In the genomic region with DNA sequence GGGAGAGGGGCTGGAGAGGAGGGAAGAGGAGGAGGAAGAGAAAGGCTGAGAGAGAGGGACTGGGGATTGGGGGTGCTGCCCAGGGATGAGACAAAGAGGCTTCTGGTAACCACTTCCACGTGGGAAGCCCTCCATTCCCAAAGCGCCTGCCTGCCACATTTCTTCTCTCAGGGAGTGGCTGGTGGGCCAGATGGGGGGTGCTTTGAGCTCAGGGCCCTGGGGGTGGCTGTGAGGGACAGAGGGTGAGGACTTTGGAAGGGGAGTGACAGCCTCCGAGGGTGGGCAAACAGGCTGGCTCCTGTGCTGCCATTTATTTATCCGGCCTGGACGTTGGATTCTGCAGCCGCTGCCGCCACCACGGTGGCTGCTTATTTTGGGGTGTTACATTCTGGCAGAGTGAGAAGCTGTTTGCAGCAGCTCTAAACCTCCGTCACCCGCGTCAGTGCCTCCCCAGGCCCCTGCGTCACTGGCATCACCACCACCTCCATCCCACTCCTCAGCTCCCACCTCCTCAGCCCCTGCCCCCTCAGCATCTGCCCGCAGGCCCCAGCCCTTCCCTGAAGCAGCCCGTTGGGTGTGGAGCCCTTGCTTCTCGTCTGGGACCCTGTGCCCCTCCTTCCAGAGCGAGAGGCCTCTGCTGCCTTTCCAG, we compare ENCODE assay signal across 13 cellular contexts. TPM values are rescaled to one million over a fixed set of nuclear protein-coding genes. Genes with fewer than 3 reads are reported as not detected.
A peak's percentile ranks its signal among the peaks of the same experiment; 100 is the strongest.
DNase-seq lines count a peak whose midpoint lies in the region; ATAC-seq and TF ChIP-seq lines count a peak whose summit lies in the region.
"Had no signal": no experiment of that assay in that cellular context is flagged by ENCODE, and none has a peak within 500 bp of the region (broad histone marks: within the 10 kb centered on the region; RNA-seq: fewer than 3 reads in every experiment).

No MANE protein-coding gene starts in this region.

- H3K9me3 Mint-ChIP-seq in CD8-positive, alpha-beta T cell, result no peaks in the 10 kb centered on the region
- no peaks in the 10 kb centered on the region for H3K9me3 Mint-ChIP-seq in natural killer cell treated with Interleukin-12 subunit alpha and Interleukin-12 subunit beta and Interleukin-15 and Interleukin-18, amount 100 ng/mL, for 72 hours

- no peaks in the 10 kb centered on the region for H3K9me3 ChIP-seq in CD8-positive, alpha-beta T cell (ENCODE audit: low read length)
- no peaks in the 10 kb centered on the region for H3K9me3 ChIP-seq in HEK293 (ENCODE audit: control insufficient read depth, insufficient read depth, low read depth, low read length)

- no peak for TF ChIP-seq CTCF in CD8-positive, alpha-beta T cell (IDR thresholded peaks at IDR 0.05)
- TF ChIP-seq CTCF in HEK293 (tag by site-specific recombination; IDR thresholded peaks at IDR 0.05) (no peak), dorsolateral prefrontal cortex (IDR thresholded peaks at IDR 0.05 in 54 of 56, conservative IDR thresholded peaks at IDR 0.05 in 2 of 56; ENCODE audit: low read depth in 1 of 56, partially characterized antibody in 56 of 56) (no peak)

- H3K27ac ChIP-seq in CD8-positive, alpha-beta T cell (ENCODE audit: low read depth, low read length), result no peak overlapping the region
- H3K27ac ChIP-seq in HEK293 (ENCODE audit: extremely low read depth, low read depth, low read length) (no peak overlapping the region), dorsolateral prefrontal cortex (peak overlapping the region in 40 of 59 donors; percentile 17 to 91 (median 59))
- H3K27ac ChIP-seq: WERI-Rb-1 had no signal

- H3K36me3 Mint-ChIP-seq in CD8-positive, alpha-beta T cell, result no peaks in the 10 kb centered on the region
- no peaks in the 10 kb centered on the region for H3K36me3 Mint-ChIP-seq in natural killer cell treated with Interleukin-12 subunit alpha and Interleukin-12 subunit beta and Interleukin-15 and Interleukin-18, amount 100 ng/mL, for 72 hours

- peaks cover 23% of the 10 kb centered on the region for H3K27me3 Mint-ChIP-seq in CD8-positive, alpha-beta T cell (ENCODE audit: low read depth)
- peaks cover 24 to 42% of the 10 kb centered on the region in 2 donors for H3K27me3 Mint-ChIP-seq in natural killer cell treated with Interleukin-12 subunit alpha and Interleukin-12 subunit beta and Interleukin-15 and Interleukin-18, amount 100 ng/mL, for 72 hours

- H3K36me3 ChIP-seq in CD8-positive, alpha-beta T cell (ENCODE audit: insufficient read depth, low read length), result no peaks in the 10 kb centered on the region
- H3K36me3 ChIP-seq in HEK293 (ENCODE audit: control insufficient read depth in 2 of 2, insufficient read depth in 1 of 2, low read length in 2 of 2), result peaks cover 0 to 5% of the 10 kb centered on the region in 2 experiments; a peak in 1 of 3 replicates
- H3K36me3 ChIP-seq: WERI-Rb-1 had no signal

- CTCF ChIA-PET in CD8-positive, alpha-beta T cell (lab: Charles Lee), result interaction anchor here (0.7 to 10.4 kb wide), 5 partner anchors 13 to 65 kb away, joined by 3 to 237 read pairs (median 68); a partner anchor contains a TSS
- CTCF ChIA-PET in HEK293 (lab: Yijun Ruan, JAX), result interaction anchor here (9.0 to 9.3 kb wide), 2 partner anchors 19 to 64 kb away, joined by 140 to 191 read pairs; a partner anchor contains a TSS

- in situ Hi-C loops in G401 (cut with HindIII; ENCODE audit: low sequenced_read_pairs), result no loop called here

- intact Hi-C loops in CD8-positive, alpha-beta T cell (cut with DNase I, micrococcal nuclease), result no loop called here
- intact Hi-C loops in dorsolateral prefrontal cortex (cut with DNase I), result loop anchor here (5.0 to 10.0 kb wide), 3 partner anchors 107 to 1053 kb away; a partner anchor contains a TSS

- peaks cover 26% of the 10 kb centered on the region for H3K4me1 Mint-ChIP-seq in CD8-positive, alpha-beta T cell (ENCODE audit: low read depth)
- H3K4me1 Mint-ChIP-seq in natural killer cell treated with Interleukin-12 subunit alpha and Interleukin-12 subunit beta and Interleukin-15 and Interleukin-18, amount 100 ng/mL, for 72 hours (ENCODE audit: low read depth in 2 of 2), result peaks cover 36 to 37% of the 10 kb centered on the region in 2 donors

- POLR2A ChIA-PET in CD8-positive, alpha-beta T cell (lab: Charles Lee), result interaction anchor here (2.6 kb wide), 1 partner anchor 11 kb away, joined by 7 read pairs; no protein-coding TSS in a partner anchor
- POLR2A ChIA-PET in HEK293 (lab: Yijun Ruan, JAX), result no interaction called here

- H3K4me1 ChIP-seq in CD8-positive, alpha-beta T cell (ENCODE audit: insufficient read depth, low read length), result peaks cover 37% of the 10 kb centered on the region
- no peaks in the 10 kb centered on the region for H3K4me1 ChIP-seq in HEK293 (ENCODE audit: control insufficient read depth, insufficient read depth, low read length)

- H3K4me3 ChIP-seq in CD8-positive, alpha-beta T cell (ENCODE audit: low read depth, low read length), result no peak overlapping the region
- H3K4me3 ChIP-seq in HEK293 (ENCODE audit: low read depth, low read length) (no peak overlapping the region), dorsolateral prefrontal cortex (peak overlapping the region in 56 of 59 donors; percentile 9 to 71 (median 56))
- H3K4me3 ChIP-seq: GM12878 had no signal

- H3K27me3 ChIP-seq in CD8-positive, alpha-beta T cell (ENCODE audit: insufficient read depth, low read length), result peaks cover 14% of the 10 kb centered on the region
- peaks cover 0 to 37% (median 13%) of the 10 kb centered on the region in 45 donors for H3K27me3 ChIP-seq in dorsolateral prefrontal cortex

- ATAC-seq in CD8-positive, alpha-beta T cell, result no peak
- no peak for ATAC-seq in natural killer cell treated with Interleukin-12 subunit alpha and Interleukin-12 subunit beta and Interleukin-15 and Interleukin-18, amount 100 ng/mL, for 72 hours
- ATAC-seq: GM12878 had no signal

- DNase-seq in CD8-positive, alpha-beta T cell, result no peak
- peak in 2 of 10 donors; percentile 40 to 65 for DNase-seq in dorsolateral prefrontal cortex
- DNase-seq in natural killer cell treated with Interleukin-12 subunit alpha and Interleukin-12 subunit beta and Interleukin-15 and Interleukin-18, amount 100 ng/mL, for 72 hours (ENCODE audit: low spot score), result no peak
- DNase-seq in stimulated activated naive CD4-positive, alpha-beta T cell (lab: John Stamatoyannopoulos, UW), result no peak
- DNase-seq in DMS53 (lab: John Stamatoyannopoulos, UW), result no peak
- no peak for DNase-seq in G401 (ENCODE audit: low spot score)
- no peak for DNase-seq in NCI-H1048 (lab: John Stamatoyannopoulos, UW)
- DNase-seq: midbrain, NCI-H187, NCI-H524, WERI-Rb-1 had no signal

- H3K27ac Mint-ChIP-seq in CD8-positive, alpha-beta T cell, result no peak overlapping the region
- peak overlapping the region in 1 of 2 donors; percentile 3 for H3K27ac Mint-ChIP-seq in natural killer cell treated with Interleukin-12 subunit alpha and Interleukin-12 subunit beta and Interleukin-15 and Interleukin-18, amount 100 ng/mL, for 72 hours

- peak overlapping the region; percentile 45 for H3K4me3 Mint-ChIP-seq in CD8-positive, alpha-beta T cell
- H3K4me3 Mint-ChIP-seq in natural killer cell treated with Interleukin-12 subunit alpha and Interleukin-12 subunit beta and Interleukin-15 and Interleukin-18, amount 100 ng/mL, for 72 hours, result peak overlapping the region; percentile 39

TF ChIP-seq in HEK293, 187 proteins besides CTCF, POLR2A, EP300 and RAD21:
- no peak for TF ChIP-seq ZEB2 (tag by site-specific recombination; IDR thresholded peaks at IDR 0.05)
- no peak for TF ChIP-seq ZNF621 (tag by site-specific recombination; IDR thresholded peaks at IDR 0.05)
- TF ChIP-seq ZNF394 (tag by site-specific recombination; IDR thresholded peaks at IDR 0.05; ENCODE audit: borderline replicate concordance), result no peak
- no peak for TF ChIP-seq MZF1 (tag by site-specific recombination; IDR thresholded peaks at IDR 0.05; ENCODE audit: borderline replicate concordance)
- no peak for TF ChIP-seq ZNF169 (tag by site-specific recombination; IDR thresholded peaks at IDR 0.05)
- peak; percentile 55; the same call in 1 of the 2 replicates for TF ChIP-seq ZNF366 (tag by site-specific recombination; conservative IDR thresholded peaks at IDR 0.05)
- TF ChIP-seq ZFHX2 (tag by site-specific recombination; conservative IDR thresholded peaks at IDR 0.05), result 0 out of 2 replicates have a peak, but pooled peaks have one; percentile 10

RNA-seq across cellular contexts. Expression of a gene that starts 1.6 kb away (rescaled TPM):
- under 1 TPM; 0.16 to 0.31 TPM for total RNA-seq in CD8-positive, alpha-beta T cell
- total RNA-seq in dorsolateral prefrontal cortex, result 10 to 100 TPM in 119 of 120 experiments, 1 to 10 TPM in 1; 8.1 to 75.2 (median 32.4) TPM
- not detected for total RNA-seq in natural killer cell treated with Interleukin-12 subunit alpha and Interleukin-12 subunit beta and Interleukin-15 and Interleukin-18, amount 100 ng/mL, for 72 hours
- total RNA-seq in G401 (2014; rRNA removed; shearing (Covaris generic)), result 2.9 TPM in 1 of 2 replicates, not detected in the other

RNA-seq across cellular contexts. Expression of a gene that starts 35.0 kb away (rescaled TPM):
- 10 to 100 TPM in 1 of 2 experiments, 1 to 10 TPM in 1; 9.3 to 11.3 TPM for total RNA-seq in CD8-positive, alpha-beta T cell
- 10 to 100 TPM in 13 of 120 experiments, 1 to 10 TPM in 107; 2.5 to 22.1 (median 6.5) TPM for total RNA-seq in dorsolateral prefrontal cortex
- 100 to 1,000 TPM in 1 of 2 donors, 10 to 100 TPM in 1; 86.9 to 308 TPM for total RNA-seq in natural killer cell treated with Interleukin-12 subunit alpha and Interleukin-12 subunit beta and Interleukin-15 and Interleukin-18, amount 100 ng/mL, for 72 hours
- not detected in 2 replicates for total RNA-seq in G401 (2014; rRNA removed; shearing (Covaris generic))

RNA-seq across cellular contexts. Expression of a gene that starts 53.5 kb away (rescaled TPM):
- 1 to 10 TPM; 4.4 to 7.5 TPM for total RNA-seq in CD8-positive, alpha-beta T cell
- 10 to 100 TPM in 11 of 120 experiments, 1 to 10 TPM in 109; 2.9 to 12.3 (median 6.9) TPM for total RNA-seq in dorsolateral prefrontal cortex
- total RNA-seq in natural killer cell treated with Interleukin-12 subunit alpha and Interleukin-12 subunit beta and Interleukin-15 and Interleukin-18, amount 100 ng/mL, for 72 hours, result 10 to 100 TPM in 1 of 2 donors, 1 to 10 TPM in 1; 4.2 to 16.5 TPM
- 8.8 and 15.1 TPM in 2 replicates for total RNA-seq in G401 (2014; rRNA removed; shearing (Covaris generic))

Comparison
In these comparisons a context has a peak if more than half of its experiments do, and no peak if none do; other contexts are left out.
1. H3K27ac ChIP-seq: peak in dorsolateral prefrontal cortex (40 of 59); none in CD8-positive, alpha-beta T cell (single experiment) and HEK293 (single experiment).
2. H3K4me3 ChIP-seq: peak in dorsolateral prefrontal cortex (56 of 59); none in CD8-positive, alpha-beta T cell (single experiment) and HEK293 (single experiment).
3. intact Hi-C loops: an anchor here in dorsolateral prefrontal cortex (5.0 to 10.0 kb wide); none called in CD8-positive, alpha-beta T cell.